Comparison of ENCODE assay signal across 3 cellular contexts in the genomic region with DNA sequence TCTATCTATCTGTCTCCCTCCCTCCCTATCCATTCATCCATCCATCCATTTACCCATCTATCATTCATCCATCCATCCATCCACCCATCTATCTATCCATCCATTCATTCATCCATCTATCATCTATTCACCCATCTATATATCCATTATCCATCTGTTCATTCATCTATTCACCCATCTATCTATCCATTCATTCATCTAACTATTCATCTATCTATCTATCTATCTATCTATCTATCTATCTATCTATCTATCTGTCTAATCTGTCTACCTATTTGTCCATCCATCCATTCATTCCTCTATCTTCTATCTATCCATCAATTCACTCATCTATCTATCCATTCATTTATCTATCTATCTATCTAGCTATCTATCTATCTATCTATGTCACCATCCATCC.
TF ChIP-seq lines count a peak whose summit lies in the region.

No MANE protein-coding gene starts in this region.

TF ChIP-seq in HEK293, 187 proteins besides CTCF, POLR2A, EP300 and RAD21:
- TF ChIP-seq SP3 (tag by site-specific recombination; IDR thresholded peaks at IDR 0.05): no peak
- no peak for TF ChIP-seq ZFP37 (tag by site-specific recombination; IDR thresholded peaks at IDR 0.05)
- peak; percentile 86 for TF ChIP-seq ZNF366 (tag by site-specific recombination; conservative IDR thresholded peaks at IDR 0.05)
- TF ChIP-seq ZBTB17 (tag by site-specific recombination; IDR thresholded peaks at IDR 0.05): peak; percentile 78
- no peak for TF ChIP-seq YY2 (tag by site-specific recombination; IDR thresholded peaks at IDR 0.05)
- TF ChIP-seq, protein P1, sequence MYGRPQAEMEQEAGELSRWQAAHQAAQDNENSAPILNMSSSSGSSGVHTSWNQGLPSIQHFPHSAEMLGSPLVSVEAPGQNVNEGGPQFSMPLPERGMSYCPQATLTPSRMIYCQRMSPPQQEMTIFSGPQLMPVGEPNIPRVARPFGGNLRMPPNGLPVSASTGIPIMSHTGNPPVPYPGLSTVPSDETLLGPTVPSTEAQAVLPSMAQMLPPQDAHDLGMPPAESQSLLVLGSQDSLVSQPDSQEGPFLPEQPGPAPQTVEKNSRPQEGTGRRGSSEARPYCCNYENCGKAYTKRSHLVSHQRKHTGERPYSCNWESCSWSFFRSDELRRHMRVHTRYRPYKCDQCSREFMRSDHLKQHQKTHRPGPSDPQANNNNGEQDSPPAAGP (tag by site-specific recombination; IDR thresholded peaks at IDR 0.05): no peak
- TF ChIP-seq ZNF114 (tag by site-specific recombination; IDR thresholded peaks at IDR 0.05): no peak

TF ChIP-seq in K562, 482 proteins besides CTCF, POLR2A, EP300 and RAD21:
- TF ChIP-seq, protein P2, sequence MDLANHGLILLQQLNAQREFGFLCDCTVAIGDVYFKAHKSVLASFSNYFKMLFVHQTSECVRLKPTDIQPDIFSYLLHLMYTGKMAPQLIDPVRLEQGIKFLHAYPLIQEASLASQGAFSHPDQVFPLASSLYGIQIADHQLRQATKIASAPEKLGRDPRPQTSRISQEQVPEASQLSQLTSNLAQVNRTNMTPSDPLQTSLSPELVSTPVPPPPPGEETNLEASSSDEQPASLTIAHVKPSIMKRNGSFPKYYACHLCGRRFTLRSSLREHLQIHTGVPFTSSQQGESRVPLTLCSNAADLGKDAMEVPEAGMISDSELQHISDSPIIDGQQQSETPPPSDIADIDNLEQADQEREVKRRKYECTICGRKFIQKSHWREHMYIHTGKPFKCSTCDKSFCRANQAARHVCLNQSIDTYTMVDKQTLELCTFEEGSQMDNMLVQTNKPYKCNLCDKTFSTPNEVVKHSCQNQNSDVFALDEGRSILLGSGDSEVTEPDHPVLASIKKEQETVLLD (IDR thresholded peaks at IDR 0.05): peak; percentile 54; the same call in 1 of the 2 replicates
- TF ChIP-seq TARDBP (IDR thresholded peaks at IDR 0.05) (no peak), FOXJ2 (tag; IDR thresholded peaks at IDR 0.05) (no peak), NCOA2 (IDR thresholded peaks at IDR 0.05; ENCODE audit: partially characterized antibody in 2 of 2) (no peak), CHD2 (IDR thresholded peaks at IDR 0.05; ENCODE audit: low read depth, low read length) (no peak), JUND (IDR thresholded peaks at IDR 0.05; ENCODE audit: borderline replicate concordance, low read depth, low read length) (no peak), JUND (tag; IDR thresholded peaks at IDR 0.05; ENCODE audit: borderline replicate concordance, low read depth, low read length) (no peak), PTTG1 (tag; IDR thresholded peaks at IDR 0.05; ENCODE audit: low read depth) (no peak), EHMT2 (IDR thresholded peaks at IDR 0.05) (no peak), FOSL1 (tag; conservative IDR thresholded peaks at IDR 0.05) (no peak), ZNF282 (CRISPR knock-in tag; IDR thresholded peaks at IDR 0.05) (no peak), DACH1 (IDR thresholded peaks at IDR 0.05; ENCODE audit: partially characterized antibody) (peak; percentile 99), ZNF24 (IDR thresholded peaks at IDR 0.05) (no peak), MCM5 (IDR thresholded peaks at IDR 0.05; ENCODE audit: low read depth) (no peak), ASH1L (IDR thresholded peaks at IDR 0.05; ENCODE audit: borderline replicate concordance, low read depth, partially characterized antibody) (no peak)
- TF ChIP-seq, protein P3, sequence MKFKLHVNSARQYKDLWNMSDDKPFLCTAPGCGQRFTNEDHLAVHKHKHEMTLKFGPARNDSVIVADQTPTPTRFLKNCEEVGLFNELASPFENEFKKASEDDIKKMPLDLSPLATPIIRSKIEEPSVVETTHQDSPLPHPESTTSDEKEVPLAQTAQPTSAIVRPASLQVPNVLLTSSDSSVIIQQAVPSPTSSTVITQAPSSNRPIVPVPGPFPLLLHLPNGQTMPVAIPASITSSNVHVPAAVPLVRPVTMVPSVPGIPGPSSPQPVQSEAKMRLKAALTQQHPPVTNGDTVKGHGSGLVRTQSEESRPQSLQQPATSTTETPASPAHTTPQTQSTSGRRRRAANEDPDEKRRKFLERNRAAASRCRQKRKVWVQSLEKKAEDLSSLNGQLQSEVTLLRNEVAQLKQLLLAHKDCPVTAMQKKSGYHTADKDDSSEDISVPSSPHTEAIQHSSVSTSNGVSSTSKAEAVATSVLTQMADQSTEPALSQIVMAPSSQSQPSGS (CRISPR knock-in tag; IDR thresholded peaks at IDR 0.05): no peak

TF ChIP-seq in H1, 55 proteins besides CTCF, POLR2A, EP300 and RAD21:
- no peak for TF ChIP-seq RNF2 (IDR thresholded peaks at IDR 0.05; ENCODE audit: borderline replicate concordance, low read depth, low read length, missing control alignments, poor library complexity, severe bottlenecking)
- no peak for TF ChIP-seq BACH1 (IDR thresholded peaks at IDR 0.05; ENCODE audit: low read length)
- TF ChIP-seq NANOG (IDR thresholded peaks at IDR 0.05; ENCODE audit: insufficient read depth, low read depth, low read length, poor library complexity, severe bottlenecking): no peak
- no peak for TF ChIP-seq POLR2AphosphoS5 (IDR thresholded peaks at IDR 0.05; ENCODE audit: low read depth, low read length)
- TF ChIP-seq JUND (IDR thresholded peaks at IDR 0.05; ENCODE audit: low read length): no peak
- no peak for TF ChIP-seq KDM4A (IDR thresholded peaks at IDR 0.05; ENCODE audit: low read depth, low read length, severe bottlenecking)
TF ChIP-seq in H1: peak in this region for 0.
